In the genomic region with DNA sequence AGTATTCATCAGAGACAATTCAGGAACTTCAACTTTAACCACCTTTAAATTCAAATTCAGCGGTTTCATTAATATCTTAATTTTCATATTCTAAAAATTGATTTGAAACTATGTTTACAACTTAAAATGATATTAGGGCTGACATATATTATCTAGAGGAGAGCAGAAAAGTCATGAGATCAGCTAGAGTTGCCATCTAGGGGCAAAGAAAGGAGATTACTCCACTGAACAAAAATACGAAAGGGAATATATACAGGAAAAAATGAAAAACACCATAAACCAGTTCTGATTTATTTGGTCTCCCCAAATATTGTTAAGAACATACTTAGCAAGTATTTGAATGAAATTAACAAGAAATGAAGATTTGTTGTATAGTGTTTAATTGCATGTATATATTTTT, we compare ENCODE assay signal across 19 cellular contexts.
DNase-seq lines count a peak whose midpoint lies in the region; ATAC-seq, FAIRE-seq and TF ChIP-seq lines count a peak whose summit lies in the region.
"Had no signal": no experiment of that assay in that cellular context is flagged by ENCODE, and none has a peak within 500 bp of the region (broad histone marks: within the 10 kb centered on the region; RNA-seq: fewer than 3 reads in every experiment).

No MANE protein-coding gene starts in this region.

- no peaks in the 10 kb centered on the region for H3K4me1 ChIP-seq in Loucy (ENCODE audit: insufficient read depth, low read length, poor library complexity, severe bottlenecking)
- peaks cover 6% of the 10 kb centered on the region; the same call in 1 of the 2 replicates for H3K4me1 ChIP-seq in GM23338 (ENCODE audit: insufficient read depth)
- H3K4me1 ChIP-seq in psoas muscle, result no peaks in the 10 kb centered on the region
- no peaks in the 10 kb centered on the region for H3K4me1 ChIP-seq in pancreas

- no peak overlapping the region for H3K27ac ChIP-seq in GM23338 (ENCODE audit: low read depth)
- H3K27ac ChIP-seq in psoas muscle, result no peak overlapping the region
- H3K27ac ChIP-seq in pancreas, result no peak overlapping the region
- H3K27ac ChIP-seq: epithelial cell of prostate, RWPE1 had no signal

- no peak overlapping the region for H3K9ac ChIP-seq in Loucy (ENCODE audit: low read depth, low read length, poor library complexity, severe bottlenecking)

- H2AFZ ChIP-seq in Loucy (ENCODE audit: low read length) (no peak overlapping the region), GM23338 (no peak overlapping the region)

- H3K27me3 ChIP-seq in GM06990 (replicated peaks; ENCODE audit: control insufficient read depth, insufficient read depth, low read length) (no peaks in the 10 kb centered on the region), Loucy (ENCODE audit: insufficient read depth, low read length, poor library complexity, severe bottlenecking) (no peaks in the 10 kb centered on the region), GM23338 (ENCODE audit: insufficient read depth) (no peaks in the 10 kb centered on the region), psoas muscle (ENCODE audit: insufficient read depth in 3 of 3, low read length in 2 of 3) (no peaks in the 10 kb centered on the region), pancreas (no peaks in the 10 kb centered on the region)

- no peak overlapping the region for H3K4me3 ChIP-seq in GM06990 (replicated peaks; ENCODE audit: low read depth, low read length)
- no peak overlapping the region for H3K4me3 ChIP-seq in Loucy (ENCODE audit: low read length, poor library complexity, severe bottlenecking)
- no peak overlapping the region for H3K4me3 ChIP-seq in GM23338
- H3K4me3 ChIP-seq in psoas muscle, result no peak overlapping the region
- no peak overlapping the region for H3K4me3 ChIP-seq in pancreas

- no peaks in the 10 kb centered on the region for H3K9me3 ChIP-seq in Loucy (ENCODE audit: insufficient read depth, low read depth, low read length)
- H3K9me3 ChIP-seq in psoas muscle, result no peaks in the 10 kb centered on the region
- H3K9me3 ChIP-seq in pancreas, result no peaks in the 10 kb centered on the region

- TF ChIP-seq CTCF in GM06990 (IDR thresholded peaks at IDR 0.05; ENCODE audit: insufficient read depth, low read length, poor library complexity, severe bottlenecking), result peak; percentile 24
- peak; percentile 42; the same call in 1 of the 2 replicates for TF ChIP-seq CTCF in Loucy (conservative IDR thresholded peaks at IDR 0.05; ENCODE audit: low read length)
- TF ChIP-seq CTCF in nephron (IDR thresholded peaks at IDR 0.05; ENCODE audit: unreplicated experiment in 3 of 3), result peak; percentile 27 to 42 (median 30)
- peak in 1 of 2 experiments; percentile 40; a peak in 2 of 4 replicates for TF ChIP-seq CTCF in GM23338 (conservative IDR thresholded peaks at IDR 0.05; ENCODE audit: low read depth in 2 of 2)
- TF ChIP-seq CTCF in psoas muscle (IDR thresholded peaks at IDR 0.05), result no peak
- TF ChIP-seq CTCF in pancreas (IDR thresholded peaks at IDR 0.05), result no peak

- no peaks in the 10 kb centered on the region for H3K36me3 Mint-ChIP-seq in nephron (ENCODE audit: low read depth)
- no peaks in the 10 kb centered on the region for H3K36me3 Mint-ChIP-seq in GM23338 (ENCODE audit: low read depth)
- H3K36me3 Mint-ChIP-seq: activated naive CD8-positive, alpha-beta T cell had no signal

- DNase-seq in GM06990 (ENCODE audit: extremely low read depth, insufficient read length) (no peak), cerebellum (ENCODE audit: low spot score) (peak; percentile 8), GM23338 (ENCODE audit: low spot score) (no peak), psoas muscle (no peak), pancreas (no peak)
- no peak for DNase-seq in stimulated activated CD4-positive, alpha-beta T cell treated with anti-CD3 and anti-CD28 coated beads, Interleukin-2, amount 100 ng/mL, for 48 hours
- DNase-seq: activated CD4-positive, CD25-positive, alpha-beta regulatory T cell treated with anti-CD3 and anti-CD28 coated beads, Interleukin-2, amount 50 U/mL, for 72 hours; NCI-H2081; NCI-H748 treated with DMSO at 0.1 percent for 48 hours; stimulated activated CD4-positive, alpha-beta T cell treated with anti-CD3 and anti-CD28 coated beads, Interleukin-15, amount 100 ng/mL, for 24 hours had no signal

- H3K4me3 Mint-ChIP-seq in nephron, result no peak overlapping the region
- no peak overlapping the region for H3K4me3 Mint-ChIP-seq in GM23338
- H3K4me3 Mint-ChIP-seq: activated naive CD8-positive, alpha-beta T cell; T-helper 1 cell treated with Interleukin-12 subunit alpha and Interleukin-12 subunit beta and Interleukin-4 antibody, amounts not matched to agents 30 μg/mL and 1 μg/mL, for 36 hours had no signal

- no peaks in the 10 kb centered on the region for H3K36me3 ChIP-seq in GM06990 (ENCODE audit: control insufficient read depth, insufficient read depth, low read length)
- no peaks in the 10 kb centered on the region for H3K36me3 ChIP-seq in Loucy (ENCODE audit: insufficient read depth, low read length)
- no peaks in the 10 kb centered on the region for H3K36me3 ChIP-seq in GM23338 (ENCODE audit: insufficient read depth)
- no peaks in the 10 kb centered on the region for H3K36me3 ChIP-seq in psoas muscle (ENCODE audit: insufficient read depth in 1 of 2, low read depth in 1 of 2)
- H3K36me3 ChIP-seq in pancreas, result no peaks in the 10 kb centered on the region

- H3K4me1 Mint-ChIP-seq in nephron, result no peaks in the 10 kb centered on the region
- peaks cover 23% of the 10 kb centered on the region for H3K4me1 Mint-ChIP-seq in GM23338

- H3K9me2 ChIP-seq in Loucy (replicated peaks; ENCODE audit: low read depth, low read length) (no peaks in the 10 kb centered on the region), GM23338 (ENCODE audit: insufficient read depth) (no peaks in the 10 kb centered on the region)

- WGBS in psoas muscle, 3 donors, result 61 to 69% (median 65%) methylated on average over 2 of the region's 2 CpGs
- 47 to 59% methylated on average over 2 of the region's 2 CpGs for WGBS in pancreas, 2 donors

- no peak for FAIRE-seq in pancreas (lab: Jason Lieb, UNC)
- FAIRE-seq: colon, G401.6 had no signal

- H3K9me3 Mint-ChIP-seq in nephron (peaks cover 8% of the 10 kb centered on the region), GM23338 (no peaks in the 10 kb centered on the region)
- H3K9me3 Mint-ChIP-seq: T-helper 1 cell treated with Interleukin-12 subunit alpha and Interleukin-12 subunit beta and Interleukin-4 antibody, amounts not matched to agents 30 μg/mL and 1 μg/mL, for 36 hours had no signal

- H3F3A ChIP-seq in Loucy (ENCODE audit: low read depth) (no peaks in the 10 kb centered on the region), GM23338 (replicated peaks; ENCODE audit: low read depth) (no peaks in the 10 kb centered on the region)

- H4K20me1 ChIP-seq in Loucy (ENCODE audit: insufficient read depth, low read length, poor library complexity, severe bottlenecking) (no peaks in the 10 kb centered on the region), GM23338 (replicated peaks; ENCODE audit: insufficient read depth) (no peaks in the 10 kb centered on the region)

- H3K4me2 ChIP-seq in Loucy (ENCODE audit: low read depth, low read length, poor library complexity, severe bottlenecking) (no peak overlapping the region), GM23338 (no peak overlapping the region)

- H3K27me3 Mint-ChIP-seq in nephron (ENCODE audit: low read depth) (peaks cover 3% of the 10 kb centered on the region), GM23338 (ENCODE audit: insufficient read depth, low read depth, poor library complexity) (no peaks in the 10 kb centered on the region)
- H3K27me3 Mint-ChIP-seq: activated naive CD8-positive, alpha-beta T cell had no signal

- H3K27ac Mint-ChIP-seq in nephron (no peak overlapping the region), GM23338 (no peak overlapping the region)
- H3K27ac Mint-ChIP-seq: activated naive CD8-positive, alpha-beta T cell; T-helper 1 cell treated with Interleukin-12 subunit alpha and Interleukin-12 subunit beta and Interleukin-4 antibody, amounts not matched to agents 30 μg/mL and 1 μg/mL, for 36 hours had no signal

- no peak for ATAC-seq in GM23338
- ATAC-seq in psoas muscle, result no peak
- ATAC-seq in pancreas, result no peak
- ATAC-seq: left lobe of liver had no signal

- intact Hi-C loops in psoas muscle (cut with DNase I) (no loop called here), pancreas (cut with DNase I) (no loop called here)

- H3K79me2 ChIP-seq in Loucy (ENCODE audit: insufficient read depth, low read length) (no peaks in the 10 kb centered on the region), GM23338 (replicated peaks; ENCODE audit: insufficient read depth) (no peaks in the 10 kb centered on the region)

TF ChIP-seq in GM23338, 12 proteins besides CTCF, POLR2A, EP300 and RAD21 (continues in another document):
- TF ChIP-seq CREB1 (CRISPR knock-in tag; IDR thresholded peaks at IDR 0.05; ENCODE audit: low read depth), result no peak
- TF ChIP-seq, protein P1, sequence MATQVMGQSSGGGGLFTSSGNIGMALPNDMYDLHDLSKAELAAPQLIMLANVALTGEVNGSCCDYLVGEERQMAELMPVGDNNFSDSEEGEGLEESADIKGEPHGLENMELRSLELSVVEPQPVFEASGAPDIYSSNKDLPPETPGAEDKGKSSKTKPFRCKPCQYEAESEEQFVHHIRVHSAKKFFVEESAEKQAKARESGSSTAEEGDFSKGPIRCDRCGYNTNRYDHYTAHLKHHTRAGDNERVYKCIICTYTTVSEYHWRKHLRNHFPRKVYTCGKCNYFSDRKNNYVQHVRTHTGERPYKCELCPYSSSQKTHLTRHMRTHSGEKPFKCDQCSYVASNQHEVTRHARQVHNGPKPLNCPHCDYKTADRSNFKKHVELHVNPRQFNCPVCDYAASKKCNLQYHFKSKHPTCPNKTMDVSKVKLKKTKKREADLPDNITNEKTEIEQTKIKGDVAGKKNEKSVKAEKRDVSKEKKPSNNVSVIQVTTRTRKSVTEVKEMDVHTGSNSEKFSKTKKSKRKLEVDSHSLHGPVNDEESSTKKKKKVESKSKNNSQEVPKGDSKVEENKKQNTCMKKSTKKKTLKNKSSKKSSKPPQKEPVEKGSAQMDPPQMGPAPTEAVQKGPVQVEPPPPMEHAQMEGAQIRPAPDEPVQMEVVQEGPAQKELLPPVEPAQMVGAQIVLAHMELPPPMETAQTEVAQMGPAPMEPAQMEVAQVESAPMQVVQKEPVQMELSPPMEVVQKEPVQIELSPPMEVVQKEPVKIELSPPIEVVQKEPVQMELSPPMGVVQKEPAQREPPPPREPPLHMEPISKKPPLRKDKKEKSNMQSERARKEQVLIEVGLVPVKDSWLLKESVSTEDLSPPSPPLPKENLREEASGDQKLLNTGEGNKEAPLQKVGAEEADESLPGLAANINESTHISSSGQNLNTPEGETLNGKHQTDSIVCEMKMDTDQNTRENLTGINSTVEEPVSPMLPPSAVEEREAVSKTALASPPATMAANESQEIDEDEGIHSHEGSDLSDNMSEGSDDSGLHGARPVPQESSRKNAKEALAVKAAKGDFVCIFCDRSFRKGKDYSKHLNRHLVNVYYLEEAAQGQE (IDR thresholded peaks at IDR 0.05; ENCODE audit: unreplicated experiment), result no peak

Comparison
In these comparisons a context has a peak if more than half of its experiments do, and no peak if none do; other contexts are left out.
1. CTCF ChIP-seq: peak in GM06990 (single experiment), Loucy (single experiment) and nephron (3 of 3); none in psoas muscle (single experiment) and pancreas (0 of 4).